Comparison of ENCODE assay signal across 25 cellular contexts in the genomic region with DNA sequence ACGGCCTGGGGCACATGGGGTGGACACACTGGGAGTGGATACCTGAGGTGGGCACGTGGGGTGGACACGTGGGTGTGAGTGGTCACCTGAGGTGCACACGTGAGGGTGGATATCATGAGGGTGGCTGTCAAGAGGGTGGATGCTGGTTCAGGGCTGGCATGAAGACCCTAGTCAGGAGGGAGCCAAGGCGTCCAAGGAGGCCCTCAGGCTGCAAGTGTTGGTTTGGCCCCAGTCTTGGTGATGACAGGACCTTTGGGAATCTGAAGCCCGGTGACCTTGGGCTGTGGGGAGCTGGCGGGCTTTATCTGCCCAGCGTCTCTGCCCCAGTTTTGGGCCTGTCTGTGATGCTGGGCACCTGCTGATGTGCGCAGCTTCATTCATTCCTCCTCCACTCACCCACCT. TPM values are rescaled to one million over a fixed set of nuclear protein-coding genes. Genes with fewer than 3 reads are reported as not detected.
A peak's percentile ranks its signal among the peaks of the same experiment; 100 is the strongest.
DNase-seq lines count a peak whose midpoint lies in the region; ATAC-seq, FAIRE-seq and TF ChIP-seq lines count a peak whose summit lies in the region.
"Had no signal": no experiment of that assay in that cellular context is flagged by ENCODE, and none has a peak within 500 bp of the region (broad histone marks: within the 10 kb centered on the region; RNA-seq: fewer than 3 reads in every experiment).

No MANE protein-coding gene starts in this region.

- TF ChIP-seq CTCF in CD8-positive, alpha-beta T cell (IDR thresholded peaks at IDR 0.05) = no peak
- no peak for TF ChIP-seq CTCF in heart right ventricle (IDR thresholded peaks at IDR 0.05)

- no peaks in the 10 kb centered on the region for H3K9me3 ChIP-seq in CD8-positive, alpha-beta T cell (ENCODE audit: low read length)
- H3K9me3 ChIP-seq in heart right ventricle (no peaks in the 10 kb centered on the region), trophoblast cell (ENCODE audit: insufficient read depth, low read depth, low read length) (peaks cover 1% of the 10 kb centered on the region)
- H3K9me3 ChIP-seq: thyroid gland had no signal

- H3K27me3 Mint-ChIP-seq in CD8-positive, alpha-beta T cell (ENCODE audit: low read depth) = no peaks in the 10 kb centered on the region
- H3K27me3 Mint-ChIP-seq in T-cell = no peaks in the 10 kb centered on the region
- H3K27me3 Mint-ChIP-seq: activated CD4-positive, alpha-beta T cell treated with anti-CD3 and anti-CD28 coated beads, Interleukin-2, amount 10 ng/mL, durations not matched to agents 24 days and 14 days; CD8-positive, alpha-beta memory T cell; progenitor cell of endocrine pancreas had no signal

- peaks cover 17% of the 10 kb centered on the region for H3K4me1 ChIP-seq in CD8-positive, alpha-beta T cell (ENCODE audit: insufficient read depth, low read length)
- peaks cover 5 to 69% (median 62%) of the 10 kb centered on the region in 9 donors for H3K4me1 ChIP-seq in heart right ventricle
- peaks cover 6 to 9% of the 10 kb centered on the region in 2 experiments for H3K4me1 ChIP-seq in trophoblast cell (ENCODE audit: control insufficient read depth in 1 of 2, insufficient read depth in 2 of 2, low read length in 2 of 2)

- no peaks in the 10 kb centered on the region for H3K36me3 ChIP-seq in CD8-positive, alpha-beta T cell (ENCODE audit: insufficient read depth, low read length)
- no peaks in the 10 kb centered on the region for H3K36me3 ChIP-seq in heart right ventricle
- H3K36me3 ChIP-seq in trophoblast cell (ENCODE audit: control insufficient read depth in 1 of 2, insufficient read depth in 2 of 2, low read length in 2 of 2) = no peaks in the 10 kb centered on the region
- H3K36me3 ChIP-seq: thyroid gland had no signal

- no peak overlapping the region for H3K4me2 ChIP-seq in trophoblast cell (ENCODE audit: low read length)

- peak overlapping the region; percentile 5 for H4K8ac ChIP-seq in trophoblast cell (ENCODE audit: low read depth, low read length)

- no peaks in the 10 kb centered on the region for H3K9me3 Mint-ChIP-seq in CD8-positive, alpha-beta T cell
- H3K9me3 Mint-ChIP-seq in T-cell = no peaks in the 10 kb centered on the region
- H3K9me3 Mint-ChIP-seq: activated CD4-positive, alpha-beta T cell treated with anti-CD3 and anti-CD28 coated beads, Interleukin-2, amount 10 ng/mL, durations not matched to agents 24 days and 14 days; CD8-positive, alpha-beta memory T cell; neural crest cell had no signal

- H4K12ac ChIP-seq in trophoblast cell (ENCODE audit: low read depth, low read length) = no peak overlapping the region

- H3K14ac ChIP-seq in trophoblast cell (ENCODE audit: low read length) = no peak overlapping the region

- DNase-seq in CD8-positive, alpha-beta T cell = no peak
- no peak for DNase-seq in T-cell
- DNase-seq in heart right ventricle = peak in 1 of 2 donors; percentile 34
- DNase-seq in trophoblast cell = no peak
- no peak for DNase-seq in frontal cortex (ENCODE audit: low spot score in 2 of 2)
- no peak for DNase-seq in NCI-H82 treated with DMSO at 0.1 percent for 48 hours (lab: John Stamatoyannopoulos, UW; ENCODE audit: unreplicated experiment)
- DNase-seq: activated CD4-positive, alpha-beta T cell treated with anti-CD3 and anti-CD28 coated beads, Interleukin-2, amount 10 ng/mL, durations not matched to agents 24 days and 14 days; activated effector memory CD4-positive, alpha-beta T cell treated with Interleukin-2 at 50 U/mL for 16 hours; CD8-positive, alpha-beta memory T cell; cortex of kidney; DMS79 treated with DMSO at 0.1 percent for 48 hours; Karpas-422; NCI-H1048; NCI-H2029; NCI-H2227 treated with DMSO at 0.1 percent for 48 hours; NCI-H748 treated with DMSO at 0.1 percent for 48 hours; small intestine; stimulated activated CD4-positive, alpha-beta T cell treated with anti-CD3 and anti-CD28 coated beads, Interleukin-2, amount 100 ng/mL, for 48 hours; stimulated activated naive CD8-positive, alpha-beta T cell treated with anti-CD3 and anti-CD28 coated beads, Interleukin-15, Interleukin-2, amounts not matched to agents 100 U/mL and 50 U/mL, for 24 hours; thyroid gland had no signal

- no peak overlapping the region for H3K27ac ChIP-seq in CD8-positive, alpha-beta T cell (ENCODE audit: low read depth, low read length)
- H3K27ac ChIP-seq in heart right ventricle = peak overlapping the region in 5 of 10 donors; percentile 6 to 36 (median 18)
- no peak overlapping the region for H3K27ac ChIP-seq in trophoblast cell (ENCODE audit: low read depth, low read length)
- H3K27ac ChIP-seq: thyroid gland had no signal

- H3K18ac ChIP-seq in trophoblast cell (ENCODE audit: low read length) = peak overlapping the region; percentile 38

- H3K27me3 ChIP-seq in CD8-positive, alpha-beta T cell (ENCODE audit: insufficient read depth, low read length) = no peaks in the 10 kb centered on the region
- no peaks in the 10 kb centered on the region for H3K27me3 ChIP-seq in heart right ventricle
- no peaks in the 10 kb centered on the region for H3K27me3 ChIP-seq in trophoblast cell (ENCODE audit: insufficient read depth, low read length)
- H3K27me3 ChIP-seq: thyroid gland had no signal

- H2BK12ac ChIP-seq in trophoblast cell (ENCODE audit: low read length) = no peak overlapping the region

- no peak overlapping the region for H3K4ac ChIP-seq in trophoblast cell (ENCODE audit: low read depth, low read length)

- H2AFZ ChIP-seq in trophoblast cell (ENCODE audit: insufficient read depth, low read length, poor library complexity) = no peak overlapping the region

- FAIRE-seq in frontal cortex (lab: Jason Lieb, UNC) = no peak
- FAIRE-seq: HTR-8/SVneo, small intestine had no signal

- no peak overlapping the region for H3K23ac ChIP-seq in trophoblast cell (ENCODE audit: low read length)

- intact Hi-C loops in CD8-positive, alpha-beta T cell (cut with DNase I, micrococcal nuclease) = no loop called here
- intact Hi-C loops in heart right ventricle (cut with DNase I) = no loop called here

- no peak overlapping the region for H2AK5ac ChIP-seq in trophoblast cell (ENCODE audit: low read length)

- POLR2A ChIA-PET in CD8-positive, alpha-beta T cell (lab: Charles Lee) = no interaction called here
- POLR2A ChIA-PET in T-cell (lab: Charles Lee) = interaction anchor here in 1 of 2 donors (0.6 to 0.7 kb wide), 2 partner anchors 282 to 368 kb away, joined by 4 read pairs; no protein-coding TSS in a partner anchor

- H4K91ac ChIP-seq in trophoblast cell (ENCODE audit: low read depth, low read length) = no peak overlapping the region

- peaks cover 42% of the 10 kb centered on the region for H3K4me1 Mint-ChIP-seq in CD8-positive, alpha-beta T cell (ENCODE audit: low read depth)
- H3K4me1 Mint-ChIP-seq in T-cell = peaks cover 46 to 48% (median 47%) of the 10 kb centered on the region in 3 donors

- CTCF ChIA-PET in CD8-positive, alpha-beta T cell (lab: Charles Lee) = interaction anchor here (1.6 kb wide), 1 partner anchor 11 kb away, joined by 5 read pairs; no protein-coding TSS in a partner anchor
- CTCF ChIA-PET in T-cell (lab: Charles Lee) = interaction anchor here (0.5 to 0.8 kb wide), 2 partner anchors 29 to 41 kb away, joined by 3 to 4 read pairs; no protein-coding TSS in a partner anchor

- no peak overlapping the region for H3K9ac ChIP-seq in trophoblast cell (ENCODE audit: low read length)

- H3K4me3 Mint-ChIP-seq in CD8-positive, alpha-beta T cell = no peak overlapping the region
- no peak overlapping the region for H3K4me3 Mint-ChIP-seq in T-cell
- H3K4me3 Mint-ChIP-seq: activated CD4-positive, alpha-beta T cell treated with anti-CD3 and anti-CD28 coated beads, Interleukin-2, amount 10 ng/mL, durations not matched to agents 24 days and 14 days; CD8-positive, alpha-beta memory T cell; neural crest cell had no signal

- 56 to 70% methylated on average over 9 of the region's 9 CpGs for WGBS in heart right ventricle, 2 donors
- WGBS in trophoblast cell (ENCODE audit: extremely low coverage, insufficient coverage, insufficient read length) = no CpG with 5 or more reads among the region's 9 CpGs

- no peaks in the 10 kb centered on the region for H3K79me2 ChIP-seq in trophoblast cell (ENCODE audit: control insufficient read depth, insufficient read depth, low read length, poor library complexity)

- H3K36me3 Mint-ChIP-seq in CD8-positive, alpha-beta T cell = peaks cover 7% of the 10 kb centered on the region
- H3K36me3 Mint-ChIP-seq in T-cell = no peaks in the 10 kb centered on the region

- no peaks in the 10 kb centered on the region for H3K79me1 ChIP-seq in trophoblast cell (ENCODE audit: low read length)

- no peak overlapping the region for H2BK120ac ChIP-seq in trophoblast cell (ENCODE audit: insufficient read depth, low read length, poor library complexity)

- peak overlapping the region; percentile 60 for H3K27ac Mint-ChIP-seq in CD8-positive, alpha-beta T cell
- peak overlapping the region; percentile 23 to 61 for H3K27ac Mint-ChIP-seq in T-cell
- H3K27ac Mint-ChIP-seq: activated CD4-positive, alpha-beta T cell treated with anti-CD3 and anti-CD28 coated beads, Interleukin-2, amount 10 ng/mL, durations not matched to agents 24 days and 14 days had no signal

- no peak for ATAC-seq in CD8-positive, alpha-beta T cell
- ATAC-seq in T-cell (replicated peaks in 1 of 4) (no peak), heart right ventricle (peak; percentile 23 to 82 (median 57)), GM21619 (IDR thresholded peaks at IDR 0.05; ENCODE audit: unreplicated experiment) (no peak), HG02884 (IDR thresholded peaks at IDR 0.05; ENCODE audit: unreplicated experiment) (no peak)
- ATAC-seq: stimulated activated naive CD8-positive, alpha-beta T cell treated with anti-CD3 and anti-CD28 coated beads, Interleukin-15, Interleukin-2, amounts not matched to agents 100 U/mL and 50 U/mL, for 24 hours had no signal

- H3K4me3 ChIP-seq in CD8-positive, alpha-beta T cell (ENCODE audit: low read depth, low read length) = no peak overlapping the region
- H3K4me3 ChIP-seq in heart right ventricle = no peak overlapping the region
- H3K4me3 ChIP-seq in trophoblast cell (ENCODE audit: low read depth, low read length) = no peak overlapping the region
- H3K4me3 ChIP-seq: thyroid gland had no signal

- no peak overlapping the region for H2BK5ac ChIP-seq in trophoblast cell (ENCODE audit: low read depth, low read length, poor library complexity)

RNA-seq across cellular contexts. Expression of gene PFKFB3, which starts 24.9 kb away (rescaled TPM):
- total RNA-seq in CD8-positive, alpha-beta T cell = 100 to 1,000 TPM; 221 to 233 TPM
- total RNA-seq in T-cell (10 to 100 TPM; 48.7 to 99.2 (median 93.9) TPM), heart right ventricle (10 to 100 TPM in 9 of 10 donors, 1 to 10 TPM in 1; 7.6 to 77.3 (median 16.3) TPM), frontal cortex (14.3 TPM)
- polyA plus RNA-seq in heart right ventricle = 10 to 100 TPM in 1 of 2 donors, 1 to 10 TPM in 1; 5.5 to 10.6 TPM
- polyA plus RNA-seq in trophoblast cell (2013) = 45.0 and 46.4 TPM in 2 replicates

Comparison
In these comparisons a context has a peak if more than half of its experiments do, and no peak if none do; other contexts are left out.
1. ATAC-seq: peak in heart right ventricle (8 of 8); none in CD8-positive, alpha-beta T cell (single experiment), T-cell (0 of 4), GM21619 (single experiment) and HG02884 (single experiment).